9 cellular contexts compared by ENCODE assay signal in the genomic region with DNA sequence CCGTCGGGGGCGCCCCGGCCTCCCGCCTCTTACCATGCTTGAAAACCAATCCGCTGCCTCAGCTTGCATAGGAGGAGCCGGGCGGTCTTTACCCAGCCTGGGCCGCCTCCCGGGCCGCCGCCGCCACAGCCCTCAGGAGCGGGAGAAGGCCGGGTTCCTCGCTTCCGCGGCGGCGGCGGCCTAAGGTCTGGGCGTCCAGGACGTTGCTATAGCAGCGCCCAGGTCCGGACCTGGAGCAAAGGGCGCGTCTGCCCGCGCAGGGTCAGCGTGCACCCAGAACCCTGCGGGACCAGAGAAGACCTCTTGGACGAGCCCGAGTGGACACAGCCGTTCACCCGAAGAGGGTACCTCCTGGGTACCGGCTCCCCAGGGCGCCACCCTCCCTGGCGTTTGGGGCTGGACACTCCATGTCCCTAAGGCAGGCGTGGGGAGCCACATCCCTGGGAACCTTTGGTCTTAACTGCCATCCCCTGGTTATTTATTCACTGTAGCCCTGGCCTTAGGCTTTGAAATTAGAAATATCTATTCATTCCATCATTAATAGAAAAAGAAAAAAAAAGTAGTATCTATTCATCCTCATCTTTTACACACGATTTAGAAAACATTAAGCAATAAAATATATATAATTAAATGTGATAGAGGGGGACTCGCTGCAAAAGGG. TPM values are rescaled to one million over a fixed set of nuclear protein-coding genes. Genes with fewer than 3 reads are reported as not detected.
A peak's percentile ranks its signal among the peaks of the same experiment; 100 is the strongest.
DNase-seq lines count a peak whose midpoint lies in the region; ATAC-seq and TF ChIP-seq lines count a peak whose summit lies in the region.
"Had no signal": no experiment of that assay in that cellular context is flagged by ENCODE, and none has a peak within 500 bp of the region (broad histone marks: within the 10 kb centered on the region; RNA-seq: fewer than 3 reads in every experiment).

No MANE protein-coding gene starts in this region.

- ATAC-seq in lung (ENCODE audit: insufficient read depth, low FRiP score), result peak; percentile 75
- no peak for ATAC-seq in HG02798 (IDR thresholded peaks at IDR 0.05; ENCODE audit: poor library complexity, unreplicated experiment)
- no peak for ATAC-seq in HG02852 (IDR thresholded peaks at IDR 0.05; ENCODE audit: unreplicated experiment)

- DNase-seq in activated CD4-positive, alpha-beta T cell treated with anti-CD3 and anti-CD28 coated beads for 48 hours, result peak; percentile 26
- DNase-seq in activated CD4-positive, alpha-beta T cell treated with anti-CD3 and anti-CD28 coated beads, Interleukin-2, amount 50 U/mL, for 4 hours, result no peak
- DNase-seq in ecto neural progenitor cell (ENCODE audit: low spot score), result peak; percentile 80
- peak; percentile 33 for DNase-seq in lung (ENCODE audit: low spot score)
- no peak for DNase-seq in NCI-H748 treated with DMSO at 0.1 percent for 48 hours (lab: John Stamatoyannopoulos, UW)

- H3K4me1 ChIP-seq in lung (ENCODE audit: control insufficient read depth in 2 of 2, insufficient read depth in 2 of 2, low read length in 2 of 2) (peaks cover 0 to 14% of the 10 kb centered on the region in 2 donors), urinary bladder (ENCODE audit: insufficient read depth) (no peaks in the 10 kb centered on the region)
- H3K4me1 ChIP-seq: BLaER1 had no signal

- H3K27me3 ChIP-seq in lung (ENCODE audit: control insufficient read depth, insufficient read depth), result peaks cover 6% of the 10 kb centered on the region
- H3K27me3 ChIP-seq: BLaER1 had no signal

- 9% methylated on average over 37 to 41 of the region's 41 CpGs for WGBS in lung, 2 donors
- WGBS in urinary bladder, result 7% methylated on average over 41 of the region's 41 CpGs

- TF ChIP-seq CTCF in lung (IDR thresholded peaks at IDR 0.05; ENCODE audit: control extremely low read depth, extremely low read depth), result no peak

- H3K9me3 ChIP-seq in lung (ENCODE audit: control insufficient read depth in 2 of 2, insufficient read depth in 1 of 2, low read length in 1 of 2), result no peaks in the 10 kb centered on the region

- H3K36me3 ChIP-seq in lung (ENCODE audit: control insufficient read depth in 2 of 2, insufficient read depth in 2 of 2, low read length in 2 of 2), result no peaks in the 10 kb centered on the region
- no peaks in the 10 kb centered on the region for H3K36me3 ChIP-seq in urinary bladder (ENCODE audit: insufficient read depth)
- H3K36me3 ChIP-seq: BLaER1 had no signal

- H3K27ac ChIP-seq in lung (ENCODE audit: low read depth in 1 of 2, low read length in 1 of 2), result no peak overlapping the region
- H3K27ac ChIP-seq in urinary bladder (ENCODE audit: low read depth), result no peak overlapping the region
- H3K27ac ChIP-seq: BLaER1 had no signal

- no peak overlapping the region for H3K4me3 ChIP-seq in lung
- H3K4me3 ChIP-seq in urinary bladder (ENCODE audit: low read depth, low read length), result peak overlapping the region; percentile 50
- H3K4me3 ChIP-seq: BLaER1 had no signal

RNA-seq across cellular contexts. Expression of gene DZIP1, which starts 2.4 kb away (rescaled TPM):
- total RNA-seq in lung (10 to 100 TPM; 11.3 to 26.4 TPM), urinary bladder (52.2 TPM)
- polyA plus RNA-seq in lung (1 to 10 TPM; 3.9 to 4.0 TPM), urinary bladder (22.9 TPM)

RNA-seq across cellular contexts. Expression of gene DNAJC3, which starts 34.8 kb away (rescaled TPM):
- total RNA-seq in lung (10 to 100 TPM; 48.2 to 61.8 TPM), urinary bladder (71.3 TPM)
- polyA plus RNA-seq in lung (10 to 100 TPM; 15.2 to 28.7 TPM), urinary bladder (21.6 TPM)

Comparison
In these comparisons a context has a peak if more than half of its experiments do, and no peak if none do; other contexts are left out.
1. DNase-seq: peak in activated CD4-positive, alpha-beta T cell treated with anti-CD3 and anti-CD28 coated beads for 48 hours (single experiment), ecto neural progenitor cell (single experiment) and lung (single experiment); none in activated CD4-positive, alpha-beta T cell treated with anti-CD3 and anti-CD28 coated beads, Interleukin-2, amount 50 U/mL, for 4 hours (0 of 2) and NCI-H748 treated with DMSO at 0.1 percent for 48 hours (single experiment).